ENCODE assay signal across 8 cellular contexts in genomic region chr11:818396-819128, GRCh38. TPM values are rescaled to one million over a fixed set of nuclear protein-coding genes. Genes with fewer than 3 reads are reported as not detected.
DNase-seq lines count a peak whose midpoint lies in the region; ATAC-seq and TF ChIP-seq lines count a peak whose summit lies in the region.

Gene PNPLA2 (plus strand): TSS chr11:818914. CDS start chr11:819719, 805 bp downstream.

- peaks cover 0 to 2% of the 10 kb centered on the region in 2 donors for H3K36me3 ChIP-seq in stomach smooth muscle (ENCODE audit: control insufficient read depth in 2 of 2, insufficient read depth in 2 of 2, low read length in 2 of 2)

- H3K27me3 ChIP-seq in stomach smooth muscle (ENCODE audit: control insufficient read depth in 1 of 2, insufficient read depth in 2 of 2, low read length in 2 of 2), result no peaks in the 10 kb centered on the region

- TF ChIP-seq CTCF in AG09309 (IDR thresholded peaks at IDR 0.05; ENCODE audit: control insufficient read depth, insufficient read depth, low read depth, low read length, missing control alignments) (no peak), brain (conservative IDR thresholded peaks at IDR 0.05) (no peak)

- H3K4me3 Mint-ChIP-seq in brain, result peak within 1 kb of the TSS; percentile 69 to 87 (median 83)

- peaks cover 0 to 2% (median 0%) of the 10 kb centered on the region in 5 experiments for H3K9me3 Mint-ChIP-seq in brain

- no peaks in the 10 kb centered on the region for H3K9me3 ChIP-seq in stomach smooth muscle (ENCODE audit: control insufficient read depth in 2 of 2, low read length in 2 of 2)

- peaks cover 18% of the 10 kb centered on the region for H3K4me1 Mint-ChIP-seq in brain

- H3K27me3 Mint-ChIP-seq in brain, result no peaks in the 10 kb centered on the region

- DNase-seq in AG09309 (ENCODE audit: low read depth) (no peak), HPDE6-E6E7 (ENCODE audit: extremely low spot score) (peak; percentile 70), kidney glomerular epithelial cell (lab: John Stamatoyannopoulos, UW) (peak; percentile 85)
- no peak for DNase-seq in stimulated activated CD8-positive, alpha-beta memory T cell treated with anti-CD3 and anti-CD28 coated beads, Interleukin-4, amount 100 ng/mL, for 48 hours
- no peak for DNase-seq in stimulated activated CD4-positive, alpha-beta T cell treated with anti-CD3 and anti-CD28 coated beads, Interleukin-1b, Interleukin-23, amount 100 ng/mL, for 48 hours

- peaks cover 34% of the 10 kb centered on the region for H3K4me1 ChIP-seq in stomach smooth muscle (ENCODE audit: control insufficient read depth, insufficient read depth, low read length)

- peak within 1 kb of the TSS; percentile 62 to 69 for H3K9ac ChIP-seq in stomach smooth muscle (ENCODE audit: low read length in 2 of 2)

- ATAC-seq in GM19351 (IDR thresholded peaks at IDR 0.05; ENCODE audit: unreplicated experiment), result no peak

- H3K4me3 ChIP-seq in AG09309 (ENCODE audit: control insufficient read depth, low read depth, low read length), result peak within 1 kb of the TSS; percentile 81
- H3K4me3 ChIP-seq in stomach smooth muscle (ENCODE audit: low read length in 2 of 2), result peak within 1 kb of the TSS; percentile 57 to 81

- H3K27ac Mint-ChIP-seq in brain, result peak within 1 kb of the TSS in 2 of 5 experiments; percentile 45 to 53

- peak within 1 kb of the TSS; percentile 73 for H3K27ac ChIP-seq in stomach smooth muscle (ENCODE audit: low read length)

- H3K36me3 Mint-ChIP-seq in brain, result peaks cover 4% of the 10 kb centered on the region

RNA-seq across cellular contexts. Expression of gene PNPLA2, which starts in this region (rescaled TPM):
- polyA plus RNA-seq in brain (ENCODE audit: insufficient read depth, low read depth, low replicate concordance), result 67.9 TPM

Comparison
In these comparisons a context has a peak if more than half of its experiments do, and no peak if none do; other contexts are left out.
1. DNase-seq: peak in HPDE6-E6E7 (single experiment) and kidney glomerular epithelial cell (single experiment); none in AG09309 (single experiment), stimulated activated CD8-positive, alpha-beta memory T cell treated with anti-CD3 and anti-CD28 coated beads, Interleukin-4, amount 100 ng/mL, for 48 hours (single experiment) and stimulated activated CD4-positive, alpha-beta T cell treated with anti-CD3 and anti-CD28 coated beads, Interleukin-1b, Interleukin-23, amount 100 ng/mL, for 48 hours (single experiment).